ENCODE assay signal across 8 cellular contexts in the genomic region with DNA sequence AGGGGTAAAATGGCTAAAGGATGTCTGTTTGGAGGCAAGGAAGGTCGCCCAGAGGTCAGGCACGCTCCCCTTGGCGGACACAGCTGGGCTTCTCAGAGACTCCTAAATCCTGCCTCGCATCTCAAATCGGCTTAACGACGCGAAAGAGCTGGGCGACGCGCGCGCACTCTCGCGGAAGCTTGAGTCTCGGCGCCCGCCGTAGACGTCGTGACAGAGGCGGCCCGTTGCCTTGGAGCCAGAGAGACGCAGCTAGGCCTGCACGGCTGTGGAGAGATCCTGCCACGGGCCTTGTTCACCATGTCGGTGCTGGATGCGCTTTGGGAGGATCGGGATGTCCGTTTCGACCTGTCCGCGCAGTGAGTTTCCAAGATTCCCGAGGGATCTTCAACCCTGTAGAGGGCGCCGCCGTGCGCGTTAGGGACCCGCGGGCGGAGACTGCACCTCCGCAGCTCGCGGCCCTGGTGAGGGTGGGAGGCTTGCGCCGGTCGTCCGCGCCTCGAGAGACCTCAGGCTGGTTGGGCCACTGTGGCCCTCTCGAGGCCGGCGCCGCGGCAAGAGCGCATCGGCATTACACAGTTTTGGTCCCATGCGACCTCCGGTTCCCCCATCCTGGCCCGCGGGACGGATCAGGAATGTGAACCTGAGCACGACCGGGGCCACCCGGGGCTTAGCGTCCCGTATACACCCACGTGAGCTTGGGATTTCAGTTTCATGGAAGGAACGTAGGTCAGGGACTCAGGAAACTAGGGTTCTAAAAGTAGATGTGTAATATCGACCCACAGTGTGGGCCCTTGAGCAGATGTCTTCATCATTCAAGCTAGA. TPM values are rescaled to one million over a fixed set of nuclear protein-coding genes. Genes with fewer than 3 reads are reported as not detected.
DNase-seq lines count a peak whose midpoint lies in the region; ATAC-seq, FAIRE-seq and TF ChIP-seq lines count a peak whose summit lies in the region.

TSS of gene BBS5 (plus strand) at position 238 of the 822 bp plus-strand sequence. CDS start at position 298, 60 bp downstream.

- CTCF ChIA-PET in A549 (lab: Yijun Ruan, JAX) = interaction anchor here (0.7 to 2.3 kb wide), 22 partner anchors 10 to 450 kb away, joined by 3 to 8 read pairs (median 3); partner anchors contain the start of gene KLHL41
- CTCF ChIA-PET in activated CD4-positive, alpha-beta T cell treated with anti-CD3 and anti-CD28 coated beads for 36 hours (lab: Charles Lee) = interaction anchor here (0.7 to 1.5 kb wide), 10 partner anchors 9 to 1363 kb away, joined by 3 to 12 read pairs (median 4); no protein-coding TSS in a partner anchor

- H3K27ac Mint-ChIP-seq in activated CD4-positive, alpha-beta T cell treated with anti-CD3 and anti-CD28 coated beads for 36 hours = peak within 1 kb of the TSS; percentile 55

- TF ChIP-seq POLR2A in A549 (IDR thresholded peaks at IDR 0.05; ENCODE audit: low read length) = peak; percentile 36

- POLR2A ChIA-PET in A549 (lab: Yijun Ruan, JAX) = interaction anchor here (1.4 kb wide), 1 partner anchor 9 kb away, joined by 8 read pairs; no protein-coding TSS in a partner anchor
- POLR2A ChIA-PET in activated CD4-positive, alpha-beta T cell treated with anti-CD3 and anti-CD28 coated beads for 36 hours (lab: Charles Lee) = interaction anchor here (0.5 to 0.7 kb wide), 4 partner anchors 129 to 1955 kb away, joined by 3 read pairs; no protein-coding TSS in a partner anchor

- H3K9me3 ChIP-seq in A549 = no peaks in the 10 kb centered on the region
- no peaks in the 10 kb centered on the region for H3K9me3 ChIP-seq in colonic mucosa

- intact Hi-C loops in activated CD4-positive, alpha-beta T cell treated with anti-CD3 and anti-CD28 coated beads for 36 hours (cut with DNase I, micrococcal nuclease) = loop anchor here in 1 of 2 experiments (1.0 to 5.0 kb wide), 3 partner anchors 94 to 213 kb away; partner anchors contain the start of genes CFAP210, FASTKD1, LRP2 and PHOSPHO2
- intact Hi-C loops in colonic mucosa (cut with DNase I) = no loop called here
- intact Hi-C loops in left colon (cut with DNase I, micrococcal nuclease) = no loop called here

- H3K36me3 ChIP-seq in colonic mucosa = no peaks in the 10 kb centered on the region

- H3K27me3 ChIP-seq in colonic mucosa = no peaks in the 10 kb centered on the region

- peaks cover 14% of the 10 kb centered on the region for H3K4me1 Mint-ChIP-seq in activated CD4-positive, alpha-beta T cell treated with anti-CD3 and anti-CD28 coated beads for 36 hours

- H3K27me3 Mint-ChIP-seq in activated CD4-positive, alpha-beta T cell treated with anti-CD3 and anti-CD28 coated beads for 36 hours = no peaks in the 10 kb centered on the region

- no peak for FAIRE-seq in A549 (lab: Jason Lieb, UNC)

- H3K27ac ChIP-seq in A549 = peak within 1 kb of the TSS; percentile 79 to 88
- peak within 1 kb of the TSS; percentile 15 for H3K27ac ChIP-seq in colonic mucosa

- TF ChIP-seq RAD21 in A549 (conservative IDR thresholded peaks at IDR 0.05 in 1 of 2, IDR thresholded peaks at IDR 0.05 in 1 of 2) = peak; percentile 39 to 54; a peak in 4 of 5 replicates

- 2% methylated on average over 31 of the region's 71 CpGs for WGBS in A549 (ENCODE audit: missing lambda C conversion rate)

- TF ChIP-seq CTCF in A549 (IDR thresholded peaks at IDR 0.05) (peak; percentile 64), colonic mucosa (IDR thresholded peaks at IDR 0.05) (peak; percentile 42)

- peak within 1 kb of the TSS; percentile 90 for H3K4me2 ChIP-seq in A549

- TF ChIP-seq EP300 in A549 (IDR thresholded peaks at IDR 0.05) = no peak

- DNase-seq in A549 (ENCODE audit: low read depth in 1 of 2, low spot score in 1 of 2) (peak; percentile 71 to 84), NCI-H345 (lab: John Stamatoyannopoulos, UW) (peak; percentile 81), colonic mucosa (peak; percentile 76), left colon (peak; percentile 79 to 84)
- DNase-seq in activated CD4-positive, alpha-beta T cell treated with anti-CD3 and anti-CD28 coated beads for 36 hours = peak; percentile 91
- DNase-seq in stimulated activated CD4-positive, alpha-beta T cell treated with anti-CD3 and anti-CD28 coated beads, Interleukin-1b, Interleukin-23, amount 100 ng/mL, for 4 hours (ENCODE audit: low read depth in 2 of 2) = peak; percentile 48 to 69

- ATAC-seq in A549 (peak; percentile 95 to 96), GM18861 (IDR thresholded peaks at IDR 0.05; ENCODE audit: unreplicated experiment) (peak; percentile 90), HG03097 (IDR thresholded peaks at IDR 0.05; ENCODE audit: low FRiP score, unreplicated experiment) (peak; percentile 94), left colon (peak; percentile 97)
- peak; percentile 99 for ATAC-seq in activated CD4-positive, alpha-beta T cell treated with anti-CD3 and anti-CD28 coated beads for 36 hours

- peak within 1 kb of the TSS; percentile 66 to 75 for H3K9ac ChIP-seq in colonic mucosa (ENCODE audit: low read depth in 2 of 2, low read length in 2 of 2)

- peaks cover 6% of the 10 kb centered on the region for H3K36me3 Mint-ChIP-seq in activated CD4-positive, alpha-beta T cell treated with anti-CD3 and anti-CD28 coated beads for 36 hours (ENCODE audit: low read depth)

- H3K4me3 ChIP-seq in A549 = peak within 1 kb of the TSS; percentile 83
- H3K4me3 ChIP-seq in colonic mucosa = peak within 1 kb of the TSS; percentile 60

- no peaks in the 10 kb centered on the region for H3K9me3 Mint-ChIP-seq in activated CD4-positive, alpha-beta T cell treated with anti-CD3 and anti-CD28 coated beads for 36 hours (ENCODE audit: low read depth)

- H3K4me3 Mint-ChIP-seq in activated CD4-positive, alpha-beta T cell treated with anti-CD3 and anti-CD28 coated beads for 36 hours = peak within 1 kb of the TSS; percentile 87

- 0 out of 3 replicates have a peak, but pooled peaks cover 4% of the 10 kb centered on the region for H3K4me1 ChIP-seq in A549
- no peaks in the 10 kb centered on the region for H3K4me1 ChIP-seq in colonic mucosa

TF ChIP-seq in A549, 52 proteins besides CTCF, POLR2A, EP300 and RAD21:
- TF ChIP-seq TP53 (CRISPR knock-in tag; IDR thresholded peaks at IDR 0.05) (0 out of 2 replicates have a peak, but pooled peaks have one; percentile 38), SREBF2 (IDR thresholded peaks at IDR 0.05) (no peak), MAX (IDR thresholded peaks at IDR 0.05) (peak; percentile 76), PHF8 (IDR thresholded peaks at IDR 0.05; ENCODE audit: borderline replicate concordance, low read depth) (peak; percentile 83), FOXS1 (CRISPR knock-in tag; IDR thresholded peaks at IDR 0.05) (no peak), TFCP2L1 (CRISPR knock-in tag; IDR thresholded peaks at IDR 0.05) (no peak), JUN (IDR thresholded peaks at IDR 0.05) (peak in 1 of 2 experiments; percentile 40; a peak in 2 of 5 replicates), CBX2 (IDR thresholded peaks at IDR 0.05; ENCODE audit: borderline replicate concordance, low read depth) (no peak), MAZ (IDR thresholded peaks at IDR 0.05; ENCODE audit: borderline replicate concordance, low read depth, low read length) (no peak), SMC3 (IDR thresholded peaks at IDR 0.05) (peak; percentile 32; the same call in 2 of the 3 replicates), CHD2 (IDR thresholded peaks at IDR 0.05; ENCODE audit: low read length, partially characterized antibody) (peak; percentile 48)
- TF ChIP-seq, protein P1, sequence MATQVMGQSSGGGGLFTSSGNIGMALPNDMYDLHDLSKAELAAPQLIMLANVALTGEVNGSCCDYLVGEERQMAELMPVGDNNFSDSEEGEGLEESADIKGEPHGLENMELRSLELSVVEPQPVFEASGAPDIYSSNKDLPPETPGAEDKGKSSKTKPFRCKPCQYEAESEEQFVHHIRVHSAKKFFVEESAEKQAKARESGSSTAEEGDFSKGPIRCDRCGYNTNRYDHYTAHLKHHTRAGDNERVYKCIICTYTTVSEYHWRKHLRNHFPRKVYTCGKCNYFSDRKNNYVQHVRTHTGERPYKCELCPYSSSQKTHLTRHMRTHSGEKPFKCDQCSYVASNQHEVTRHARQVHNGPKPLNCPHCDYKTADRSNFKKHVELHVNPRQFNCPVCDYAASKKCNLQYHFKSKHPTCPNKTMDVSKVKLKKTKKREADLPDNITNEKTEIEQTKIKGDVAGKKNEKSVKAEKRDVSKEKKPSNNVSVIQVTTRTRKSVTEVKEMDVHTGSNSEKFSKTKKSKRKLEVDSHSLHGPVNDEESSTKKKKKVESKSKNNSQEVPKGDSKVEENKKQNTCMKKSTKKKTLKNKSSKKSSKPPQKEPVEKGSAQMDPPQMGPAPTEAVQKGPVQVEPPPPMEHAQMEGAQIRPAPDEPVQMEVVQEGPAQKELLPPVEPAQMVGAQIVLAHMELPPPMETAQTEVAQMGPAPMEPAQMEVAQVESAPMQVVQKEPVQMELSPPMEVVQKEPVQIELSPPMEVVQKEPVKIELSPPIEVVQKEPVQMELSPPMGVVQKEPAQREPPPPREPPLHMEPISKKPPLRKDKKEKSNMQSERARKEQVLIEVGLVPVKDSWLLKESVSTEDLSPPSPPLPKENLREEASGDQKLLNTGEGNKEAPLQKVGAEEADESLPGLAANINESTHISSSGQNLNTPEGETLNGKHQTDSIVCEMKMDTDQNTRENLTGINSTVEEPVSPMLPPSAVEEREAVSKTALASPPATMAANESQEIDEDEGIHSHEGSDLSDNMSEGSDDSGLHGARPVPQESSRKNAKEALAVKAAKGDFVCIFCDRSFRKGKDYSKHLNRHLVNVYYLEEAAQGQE (IDR thresholded peaks at IDR 0.05) = peak; percentile 54
- TF ChIP-seq, protein P2, sequence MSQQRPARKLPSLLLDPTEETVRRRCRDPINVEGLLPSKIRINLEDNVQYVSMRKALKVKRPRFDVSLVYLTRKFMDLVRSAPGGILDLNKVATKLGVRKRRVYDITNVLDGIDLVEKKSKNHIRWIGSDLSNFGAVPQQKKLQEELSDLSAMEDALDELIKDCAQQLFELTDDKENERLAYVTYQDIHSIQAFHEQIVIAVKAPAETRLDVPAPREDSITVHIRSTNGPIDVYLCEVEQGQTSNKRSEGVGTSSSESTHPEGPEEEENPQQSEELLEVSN (IDR thresholded peaks at IDR 0.05; ENCODE audit: borderline replicate concordance, low read depth) = peak; percentile 80

RNA-seq across cellular contexts. Expression of gene BBS5, which starts in this region (rescaled TPM):
- 1.6 and 1.7 TPM in 2 replicates for polyA plus RNA-seq in A549 (2011; rRNA removed)
- 2.4 and 3.5 TPM in 2 replicates for polyA plus RNA-seq in A549 (2012; cell fraction: cytosol; rRNA removed)
- 7.3 and 7.5 TPM in 2 replicates for polyA plus RNA-seq in A549 (2012; cell fraction: nucleus; rRNA removed)
- polyA plus RNA-seq in A549 (2017; fragmentation: RNase III; extraction: RNeasy Plus Mini Kit Qiagen cat#74134 plus additional on column Dnase treatment) = 5.3 to 6.0 TPM (median 5.4 TPM) in 3 replicates
- 1.5 and 2.4 TPM in 2 replicates for polyA minus RNA-seq in A549 (2011; rRNA and poly(A)+ RNA removed)
- total RNA-seq in activated CD4-positive, alpha-beta T cell treated with anti-CD3 and anti-CD28 coated beads for 36 hours = 1 to 10 TPM; 2.7 to 3.4 TPM
- total RNA-seq in colonic mucosa = 1 to 10 TPM; 1.9 to 2.4 TPM
- 1 to 10 TPM; 1.4 to 2.6 TPM for total RNA-seq in left colon

Comparison
In these comparisons a context has a peak if more than half of its experiments do, and no peak if none do; other contexts are left out.
1. Peak in every context shown above with its lines: DNase-seq, ATAC-seq, H3K4me3 ChIP-seq and H3K27ac ChIP-seq.